Comparison of ENCODE assay signal across 32 cellular contexts in the genomic region with DNA sequence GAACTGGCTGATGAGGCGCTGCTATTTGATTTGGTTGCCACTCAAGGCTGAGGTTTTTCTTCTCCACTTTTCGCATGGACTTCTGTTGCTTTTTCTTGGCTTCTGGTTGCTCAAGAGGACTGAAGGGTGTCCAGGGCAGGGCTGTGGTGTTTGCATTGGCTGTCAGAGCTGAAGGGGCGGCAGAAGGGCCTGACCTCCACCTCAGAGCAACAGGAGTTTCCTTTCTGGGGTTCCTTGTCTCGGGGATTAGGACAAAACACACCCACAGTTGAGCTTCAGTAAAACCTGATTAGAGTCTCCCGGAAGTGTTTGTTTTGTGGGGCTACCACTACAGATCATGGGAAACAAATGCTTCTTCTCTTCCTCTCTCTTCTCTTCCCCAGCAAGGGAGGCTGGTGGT.
"Had no signal": no experiment of that assay in that cellular context is flagged by ENCODE, and none has a peak within 500 bp of the region (broad histone marks: within the 10 kb centered on the region; RNA-seq: fewer than 3 reads in every experiment).

No MANE protein-coding gene starts in this region.

- DNase-seq: activated CD4-positive, alpha-beta T cell treated with anti-CD3 and anti-CD28 coated beads for 1 hour; activated CD4-positive, alpha-beta T cell treated with anti-CD3 and anti-CD28 coated beads, Interleukin-2, amount 50 U/mL, for 1 hour; activated CD8-positive, alpha-beta T cell treated with anti-CD3 and anti-CD28 coated beads for 36 hours; activated naive CD8-positive, alpha-beta T cell treated with anti-CD3 and anti-CD28 coated beads, Interleukin-2, amount 50 U/mL, for 24 hours; activated T-cell treated with anti-CD3 and anti-CD28 coated beads, Interleukin-2, amount 50 U/mL, for 4 hours; amygdala; central memory CD4-positive, alpha-beta T cell; dermis blood vessel endothelial cell; effector CD4-positive, alpha-beta T cell; gastrocnemius medialis; left colon; mammary epithelial cell; naive B cell; nucleus accumbens; psoas muscle; stimulated activated CD4-positive, alpha-beta T cell treated with anti-CD3 and anti-CD28 coated beads, Interleukin-15, amount 100 ng/mL, for 24 hours; stimulated activated CD4-positive, alpha-beta T cell treated with anti-CD3 and anti-CD28 coated beads, Interleukin-2, amount 100 ng/mL, for 24 hours; stimulated activated naive CD4-positive, alpha-beta T cell; SW 1271; T-helper 9 cell; testis; transverse colon had no signal

- FAIRE-seq: endometrium, keratinocyte had no signal

- H3K4me3 Mint-ChIP-seq: activated CD8-positive, alpha-beta T cell treated with anti-CD3 and anti-CD28 coated beads for 36 hours; activated naive CD4-positive, alpha-beta T cell treated with anti-CD3 and anti-CD28 coated beads, Interleukin-2, amount 50 U/mL, for 24 hours; activated naive CD8-positive, alpha-beta T cell treated with anti-CD3 and anti-CD28 coated beads, Interleukin-2, amount 50 U/mL, for 24 hours; activated T-cell treated with anti-CD3 and anti-CD28 coated beads, Interleukin-2, amount 50 U/mL, for 4 hours; activated T-helper 17 cell treated with anti-CD3 and anti-CD28 coated beads, Interleukin-2, amount 50 U/mL, for 72 hours; T-helper 1 cell treated with Interleukin-12 subunit alpha and Interleukin-12 subunit beta and Interleukin-4 antibody, amounts not matched to agents 30 μg/mL and 1 μg/mL, for 36 hours had no signal

- H3K27ac ChIP-seq: breast epithelium, epithelial cell of prostate, gastrocnemius medialis, hepatocyte, parathyroid adenoma, psoas muscle, testis, transverse colon, vagina had no signal

- H3K4me2 ChIP-seq: hepatocyte had no signal

- H3K4me1 ChIP-seq: breast epithelium, gastrocnemius medialis, parathyroid adenoma, psoas muscle, transverse colon, vagina had no signal

- ATAC-seq: activated CD8-positive, alpha-beta T cell treated with anti-CD3 and anti-CD28 coated beads for 36 hours; activated naive CD8-positive, alpha-beta T cell treated with anti-CD3 and anti-CD28 coated beads, Interleukin-2, amount 50 U/mL, for 24 hours; activated T-cell treated with anti-CD3 and anti-CD28 coated beads, Interleukin-2, amount 50 U/mL, for 4 hours; activated T-helper 17 cell treated with anti-CD3 and anti-CD28 coated beads, Interleukin-2, amount 50 U/mL, for 72 hours; gastrocnemius medialis; left colon; psoas muscle had no signal

- H3K36me3 Mint-ChIP-seq: activated naive CD4-positive, alpha-beta T cell treated with anti-CD3 and anti-CD28 coated beads, Interleukin-2, amount 50 U/mL, for 24 hours had no signal

- H3K27me3 ChIP-seq: breast epithelium, gastrocnemius medialis, hepatocyte, testis, transverse colon, vagina had no signal

- H3K4me3 ChIP-seq: breast epithelium, gastrocnemius medialis, hepatocyte, psoas muscle, testis, transverse colon, vagina had no signal

- H3K4me1 Mint-ChIP-seq: activated naive CD4-positive, alpha-beta T cell treated with anti-CD3 and anti-CD28 coated beads, Interleukin-2, amount 50 U/mL, for 24 hours; activated naive CD8-positive, alpha-beta T cell treated with anti-CD3 and anti-CD28 coated beads, Interleukin-2, amount 50 U/mL, for 24 hours; activated T-helper 17 cell treated with anti-CD3 and anti-CD28 coated beads, Interleukin-2, amount 50 U/mL, for 72 hours; naive B cell had no signal

- H3K36me3 ChIP-seq: breast epithelium, gastrocnemius medialis, transverse colon, vagina had no signal

- H2AFZ ChIP-seq: hepatocyte, parathyroid adenoma had no signal

- H3K79me2 ChIP-seq: hepatocyte, parathyroid adenoma had no signal

- H3K9me3 Mint-ChIP-seq: activated naive CD8-positive, alpha-beta T cell treated with anti-CD3 and anti-CD28 coated beads, Interleukin-2, amount 50 U/mL, for 24 hours had no signal

- H3K9me3 ChIP-seq: breast epithelium, gastrocnemius medialis, psoas muscle, testis, transverse colon, vagina had no signal

- H3K9ac ChIP-seq: parathyroid adenoma had no signal

- H3K27ac Mint-ChIP-seq: activated CD8-positive, alpha-beta T cell treated with anti-CD3 and anti-CD28 coated beads for 36 hours; activated naive CD4-positive, alpha-beta T cell treated with anti-CD3 and anti-CD28 coated beads, Interleukin-2, amount 50 U/mL, for 24 hours; activated naive CD8-positive, alpha-beta T cell treated with anti-CD3 and anti-CD28 coated beads, Interleukin-2, amount 50 U/mL, for 24 hours; activated T-helper 17 cell treated with anti-CD3 and anti-CD28 coated beads, Interleukin-2, amount 50 U/mL, for 72 hours; T-helper 1 cell treated with Interleukin-12 subunit alpha and Interleukin-12 subunit beta and Interleukin-4 antibody, amounts not matched to agents 30 μg/mL and 1 μg/mL, for 36 hours had no signal
